10 cellular contexts compared by ENCODE assay signal in the genomic region with DNA sequence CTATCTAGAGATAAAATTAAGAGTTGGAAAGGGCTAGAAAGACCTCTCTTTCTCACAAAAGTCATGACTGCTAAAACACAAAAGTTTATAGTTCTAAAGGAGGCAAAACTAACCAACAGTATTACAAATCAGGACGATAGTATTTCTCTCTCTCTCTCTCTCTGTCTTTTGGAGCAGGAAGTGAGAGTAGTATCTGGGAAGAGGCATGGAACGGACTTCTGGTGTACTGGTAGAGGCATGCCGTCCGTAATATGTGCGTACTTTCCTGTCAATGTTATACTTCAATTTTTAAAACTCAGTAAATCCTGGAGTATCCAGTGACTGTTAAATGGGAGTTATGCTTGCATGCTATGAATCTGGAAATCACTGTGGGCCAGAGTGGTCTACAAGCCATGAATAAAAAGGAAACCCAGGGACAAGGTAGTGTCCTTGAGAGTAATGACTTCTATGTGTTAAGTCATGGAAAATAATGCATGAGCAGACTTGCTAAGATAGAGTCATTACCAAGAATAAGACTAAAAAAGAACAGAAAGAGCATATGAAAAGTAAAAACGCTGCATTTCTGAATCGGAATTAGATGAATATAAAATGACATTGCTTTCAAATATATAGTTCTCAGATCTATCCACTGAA. TPM values are rescaled to one million over a fixed set of nuclear protein-coding genes. Genes with fewer than 3 reads are reported as not detected.
DNase-seq lines count a peak whose midpoint lies in the region; ATAC-seq and TF ChIP-seq lines count a peak whose summit lies in the region.
"Had no signal": no experiment of that assay in that cellular context is flagged by ENCODE, and none has a peak within 500 bp of the region (broad histone marks: within the 10 kb centered on the region; RNA-seq: fewer than 3 reads in every experiment).

No MANE protein-coding gene starts in this region.

- H3K9me3 Mint-ChIP-seq in GM23338 (peaks cover 12% of the 10 kb centered on the region; the same call in 2 of the 3 replicates), WTC11 (peaks cover 27% of the 10 kb centered on the region)

- peak overlapping the region; percentile 74; the same call in 1 of the 2 replicates for H3K27ac Mint-ChIP-seq in GM23338
- peak overlapping the region; percentile 92 for H3K27ac Mint-ChIP-seq in WTC11

- H4K20me1 ChIP-seq in GM23338 (replicated peaks; ENCODE audit: insufficient read depth) (peaks cover 56% of the 10 kb centered on the region), hepatocyte (ENCODE audit: insufficient read depth, poor library complexity, severe bottlenecking) (peaks cover 28% of the 10 kb centered on the region), smooth muscle cell (ENCODE audit: low read depth) (peaks cover 93% of the 10 kb centered on the region)

- peaks cover 100% of the 10 kb centered on the region for H3K79me2 ChIP-seq in GM23338 (replicated peaks; ENCODE audit: insufficient read depth)
- H3K79me2 ChIP-seq in hepatocyte, result peaks cover 95% of the 10 kb centered on the region
- H3K79me2 ChIP-seq in smooth muscle cell (ENCODE audit: low read depth), result peaks cover 93% of the 10 kb centered on the region

- H3K36me3 ChIP-seq in GM23338 (ENCODE audit: insufficient read depth), result no peaks in the 10 kb centered on the region
- H3K36me3 ChIP-seq in hepatocyte (replicated peaks; ENCODE audit: insufficient read depth, low read depth), result no peaks in the 10 kb centered on the region
- H3K36me3 ChIP-seq in smooth muscle cell (ENCODE audit: low read depth), result no peaks in the 10 kb centered on the region
- H3K36me3 ChIP-seq in ascending aorta, result no peaks in the 10 kb centered on the region

- no peak overlapping the region for H3K9ac ChIP-seq in smooth muscle cell (ENCODE audit: low read depth)

- H3K4me3 Mint-ChIP-seq in GM23338, result no peak overlapping the region
- H3K4me3 Mint-ChIP-seq in WTC11, result no peak overlapping the region

- no peak overlapping the region for H2AFZ ChIP-seq in GM23338
- H2AFZ ChIP-seq in hepatocyte, result no peak overlapping the region
- H2AFZ ChIP-seq in smooth muscle cell (ENCODE audit: low read depth), result no peak overlapping the region

- ATAC-seq in GM23338 (no peak), WTC11 (no peak), HG03159 (IDR thresholded peaks at IDR 0.05; ENCODE audit: unreplicated experiment) (no peak)
- ATAC-seq: sciatic nerve had no signal

- H3K27me3 Mint-ChIP-seq in GM23338 (ENCODE audit: insufficient read depth, low read depth, poor library complexity) (peaks cover 6% of the 10 kb centered on the region), WTC11 (ENCODE audit: low read depth) (no peaks in the 10 kb centered on the region)

- no peaks in the 10 kb centered on the region; the same call in 1 of the 2 replicates for H3F3A ChIP-seq in GM23338 (replicated peaks; ENCODE audit: low read depth)
- no peaks in the 10 kb centered on the region for H3F3A ChIP-seq in smooth muscle cell (ENCODE audit: low read depth)

- H3K4me3 ChIP-seq in GM23338, result no peak overlapping the region
- H3K4me3 ChIP-seq in hepatocyte, result no peak overlapping the region
- no peak overlapping the region for H3K4me3 ChIP-seq in smooth muscle cell
- no peak overlapping the region for H3K4me3 ChIP-seq in ascending aorta

- no peaks in the 10 kb centered on the region for H3K27me3 ChIP-seq in GM23338 (ENCODE audit: insufficient read depth)
- no peaks in the 10 kb centered on the region for H3K27me3 ChIP-seq in hepatocyte
- no peaks in the 10 kb centered on the region for H3K27me3 ChIP-seq in smooth muscle cell (ENCODE audit: low read depth)
- H3K27me3 ChIP-seq in ascending aorta, result no peaks in the 10 kb centered on the region

- DNase-seq in GM23338 (ENCODE audit: low spot score) (no peak), WTC11 (ENCODE audit: low spot score) (no peak), hepatocyte (ENCODE audit: low spot score) (no peak), smooth muscle cell (lab: John Stamatoyannopoulos, UW; ENCODE audit: unreplicated experiment) (no peak), NOMO-1 treated with DMSO at 0.1 percent for 48 hours (lab: John Stamatoyannopoulos, UW; ENCODE audit: unreplicated experiment) (no peak), ascending aorta (ENCODE audit: low spot score in 2 of 2) (no peak)
- DNase-seq: DMS 273 treated with DMSO at 0.1 percent for 48 hours, NCI-H2171 had no signal

- H3K36me3 Mint-ChIP-seq in GM23338 (ENCODE audit: low read depth) (peaks cover 41% of the 10 kb centered on the region), WTC11 (peaks cover 35% of the 10 kb centered on the region)

- CTCF ChIA-PET in WTC11 (lab: Charles Lee), result interaction anchor here (0.9 kb wide), 1 partner anchor 9 kb away, joined by 3 read pairs; no protein-coding TSS in a partner anchor

- intact Hi-C loops in ascending aorta (cut with DNase I), result no loop called here

- 85% methylated on average over 7 of the region's 7 CpGs for WGBS in hepatocyte (ENCODE audit: low lambda C conversion rate, missing lambda C conversion rate)
- WGBS in smooth muscle cell (ENCODE audit: low lambda C conversion rate), result 88% methylated on average over 7 of the region's 7 CpGs

- H3K4me1 ChIP-seq in GM23338 (ENCODE audit: insufficient read depth) (peaks cover 40% of the 10 kb centered on the region), hepatocyte (ENCODE audit: insufficient read depth) (peaks cover 32% of the 10 kb centered on the region), smooth muscle cell (ENCODE audit: low read depth) (peaks cover 3% of the 10 kb centered on the region), ascending aorta (peaks cover 0 to 29% of the 10 kb centered on the region in 2 donors)

- H3K4me2 ChIP-seq in GM23338 (no peak overlapping the region), hepatocyte (peak overlapping the region; percentile 55), smooth muscle cell (peak overlapping the region; percentile 16)

- H3K4me1 Mint-ChIP-seq in GM23338 (peaks cover 53% of the 10 kb centered on the region), WTC11 (peaks cover 67% of the 10 kb centered on the region)

- no peaks in the 10 kb centered on the region for H3K9me3 ChIP-seq in hepatocyte (ENCODE audit: low read depth)
- H3K9me3 ChIP-seq in smooth muscle cell (replicated peaks; ENCODE audit: low read depth), result no peaks in the 10 kb centered on the region
- H3K9me3 ChIP-seq in ascending aorta, result no peaks in the 10 kb centered on the region

- H3K9me2 ChIP-seq in GM23338 (ENCODE audit: insufficient read depth) (no peaks in the 10 kb centered on the region), hepatocyte (replicated peaks; ENCODE audit: insufficient read depth) (no peaks in the 10 kb centered on the region)

- POLR2A ChIA-PET in WTC11 (lab: Charles Lee), result no interaction called here

- peak overlapping the region; percentile 15 for H3K27ac ChIP-seq in GM23338 (ENCODE audit: low read depth)
- H3K27ac ChIP-seq in hepatocyte, result peak overlapping the region; percentile 14
- peak overlapping the region; percentile 27 for H3K27ac ChIP-seq in smooth muscle cell (ENCODE audit: low read depth)
- no peak overlapping the region for H3K27ac ChIP-seq in ascending aorta

- no peak for TF ChIP-seq CTCF in GM23338 (conservative IDR thresholded peaks at IDR 0.05; ENCODE audit: low read depth in 2 of 2)
- TF ChIP-seq CTCF in WTC11 (IDR thresholded peaks at IDR 0.05), result no peak
- no peak for TF ChIP-seq CTCF in hepatocyte (IDR thresholded peaks at IDR 0.05; ENCODE audit: poor library complexity)
- TF ChIP-seq CTCF in smooth muscle cell (IDR thresholded peaks at IDR 0.05; ENCODE audit: borderline replicate concordance, insufficient read depth, poor library complexity, severe bottlenecking), result no peak
- TF ChIP-seq CTCF in ascending aorta (IDR thresholded peaks at IDR 0.05), result no peak

TF ChIP-seq in WTC11, 78 proteins besides CTCF, POLR2A, EP300 and RAD21:
- no peak for TF ChIP-seq CBFB (CRISPR knock-in tag; IDR thresholded peaks at IDR 0.05; ENCODE audit: low read depth)
- TF ChIP-seq TP53 (CRISPR knock-in tag; IDR thresholded peaks at IDR 0.05), result no peak
- no peak for TF ChIP-seq NR2C2 (CRISPR knock-in tag; IDR thresholded peaks at IDR 0.05)
- TF ChIP-seq RORB (CRISPR knock-in tag; IDR thresholded peaks at IDR 0.05), result no peak
- no peak for TF ChIP-seq HMGXB4 (CRISPR knock-in tag; IDR thresholded peaks at IDR 0.05)
- TF ChIP-seq ZNF138 (CRISPR knock-in tag; conservative IDR thresholded peaks at IDR 0.05), result no peak
- no peak for TF ChIP-seq ZNF219 (CRISPR knock-in tag; IDR thresholded peaks at IDR 0.05; ENCODE audit: borderline replicate concordance)
- no peak for TF ChIP-seq HMGA2 (CRISPR knock-in tag; IDR thresholded peaks at IDR 0.05)
- TF ChIP-seq ETV6 (CRISPR knock-in tag; IDR thresholded peaks at IDR 0.05), result no peak
- TF ChIP-seq FOXK1 (CRISPR knock-in tag; IDR thresholded peaks at IDR 0.05), result no peak
- no peak for TF ChIP-seq ATF1 (CRISPR knock-in tag; IDR thresholded peaks at IDR 0.05)
- no peak for TF ChIP-seq ZNF317 (CRISPR knock-in tag; IDR thresholded peaks at IDR 0.05; ENCODE audit: borderline replicate concordance, low read depth)
- no peak for TF ChIP-seq NR1H2 (CRISPR knock-in tag; IDR thresholded peaks at IDR 0.05)

RNA-seq across cellular contexts. Expression of gene ANKFY1, which starts 49.8 kb away (rescaled TPM):
- total RNA-seq in GM23338 (2014; rRNA removed; shearing (Covaris generic)), result 44.4 and 55.2 TPM in 2 replicates
- polyA plus RNA-seq in GM23338 (2016; fragmentation: Nextera tagmentation; extraction: Ambion mirVana), result 12.1 and 12.9 TPM in 2 replicates
- total RNA-seq in WTC11 (2021), result 44.8 to 46.8 TPM (median 45.3 TPM) in 3 replicates
- 32.8 and 35.3 TPM in 2 replicates for total RNA-seq in hepatocyte
- polyA plus RNA-seq in hepatocyte, result 17.5 and 18.6 TPM in 2 replicates
- total RNA-seq in smooth muscle cell, result 20.4 and 26.3 TPM in 2 replicates
- polyA plus RNA-seq in smooth muscle cell, result 11.5 and 14.9 TPM in 2 replicates
- total RNA-seq in ascending aorta, result 16.2 TPM

RNA-seq across cellular contexts. Expression of gene UBE2G1, which starts 52.9 kb away (rescaled TPM):
- 145 and 161 TPM in 2 replicates for total RNA-seq in GM23338 (2014; rRNA removed; shearing (Covaris generic))
- polyA plus RNA-seq in GM23338 (2016; fragmentation: Nextera tagmentation; extraction: Ambion mirVana) (64.2 and 71.9 TPM in 2 replicates), hepatocyte (51.3 and 65.1 TPM in 2 replicates), smooth muscle cell (39.9 and 52.5 TPM in 2 replicates)
- total RNA-seq in WTC11 (2021) (177 to 201 TPM (median 198 TPM) in 3 replicates), hepatocyte (52.6 and 78.8 TPM in 2 replicates), smooth muscle cell (62.3 and 63.7 TPM in 2 replicates), ascending aorta (27.9 TPM)

Comparison
In these comparisons a context has a peak if more than half of its experiments do, and no peak if none do; other contexts are left out.
1. H3K27ac ChIP-seq: peak in GM23338 (single experiment), hepatocyte (single experiment) and smooth muscle cell (single experiment); none in ascending aorta (0 of 2).